In the genomic region with DNA sequence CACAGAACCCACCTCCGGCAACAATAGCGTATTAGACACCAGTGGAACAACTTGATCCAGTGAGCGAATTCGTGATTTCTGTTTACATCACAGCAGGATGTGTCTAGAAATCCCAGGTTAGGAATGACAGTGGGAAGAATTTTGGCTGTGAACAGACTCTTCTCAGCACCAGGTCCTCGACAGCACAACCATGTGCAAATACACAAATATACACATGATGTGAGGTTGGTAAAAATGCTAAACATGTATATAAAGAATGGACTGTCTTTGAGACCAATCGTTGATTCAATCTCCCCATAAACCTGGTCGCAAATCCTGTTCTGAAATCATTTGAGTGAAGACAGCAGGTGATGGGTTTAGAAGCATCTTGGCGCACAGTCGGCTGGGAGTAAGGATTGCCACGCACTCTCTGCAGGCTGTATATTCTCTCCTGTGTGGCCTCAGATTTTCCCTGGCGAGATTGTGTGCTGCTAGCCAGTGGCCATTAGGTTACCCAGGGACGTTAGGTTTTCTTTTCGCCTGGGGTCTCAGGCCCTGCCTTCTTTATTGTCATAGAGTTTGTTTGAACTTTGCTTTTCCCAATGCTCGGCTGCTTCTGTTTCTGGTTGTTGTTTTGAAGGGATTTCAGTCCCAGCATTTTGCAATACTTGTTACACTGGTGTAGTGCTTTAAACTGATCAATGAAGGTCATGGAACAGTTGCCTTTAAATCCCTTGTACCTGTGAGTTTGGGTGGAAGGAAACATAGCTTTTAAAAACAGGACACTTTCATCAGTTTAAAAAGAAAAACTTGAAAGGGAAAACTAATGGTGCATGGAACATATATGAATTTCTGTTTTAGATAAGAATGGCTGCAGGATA, we compare ENCODE assay signal across 23 cellular contexts.
"Had no signal": no experiment of that assay in that cellular context is flagged by ENCODE, and none has a peak within 500 bp of the region (broad histone marks: within the 10 kb centered on the region; RNA-seq: fewer than 3 reads in every experiment).

No MANE protein-coding gene starts in this region.

- H3K4me1 ChIP-seq: lower lobe of right lung, parathyroid adenoma, thyroid gland, uterus had no signal

- H3K36me3 ChIP-seq: lower lobe of right lung, right atrium auricular region, suprapubic skin, thyroid gland, uterus had no signal

- DNase-seq: cortex of kidney; effector CD8-positive, alpha-beta T cell; foreskin melanocyte; head of caudate nucleus; kidney glomerular epithelial cell; lower lobe of right lung; mesenchymal stem cell; midbrain; occipital lobe; stimulated activated CD4-positive, alpha-beta T cell treated with anti-CD3 and anti-CD28 coated beads, Interleukin-4, amount 100 ng/mL, for 1 hour; stimulated activated CD8-positive, alpha-beta memory T cell treated with anti-CD3 and anti-CD28 coated beads, Interleukin-4, amount 100 ng/mL, for 48 hours; stimulated activated naive CD8-positive, alpha-beta T cell treated with anti-CD3 and anti-CD28 coated beads, Interleukin-15, Interleukin-2, amounts not matched to agents 100 U/mL and 50 U/mL, for 24 hours; thyroid gland; uterus had no signal

- ATAC-seq: lower lobe of right lung; natural killer cell treated with Interleukin-12 subunit alpha and Interleukin-12 subunit beta and Interleukin-15 and Interleukin-18, amount 100 ng/mL, for 72 hours; stimulated activated effector memory CD8-positive, alpha-beta T cell treated with anti-CD3 and anti-CD28 coated beads, Interleukin-12 subunit alpha, Interleukin-12 subunit beta, amount 100 ng/mL, for 72 hours; stimulated activated naive CD8-positive, alpha-beta T cell treated with anti-CD3 and anti-CD28 coated beads, Interleukin-15, Interleukin-2, amounts not matched to agents 100 U/mL and 50 U/mL, for 24 hours had no signal

- H3K9ac ChIP-seq: parathyroid adenoma had no signal

- H3K27me3 ChIP-seq: dorsolateral prefrontal cortex, hepatocyte, right atrium auricular region, suprapubic skin, thyroid gland, uterus had no signal

- H2AFZ ChIP-seq: hepatocyte, parathyroid adenoma had no signal

- H3K4me3 Mint-ChIP-seq: natural killer cell treated with Interleukin-12 subunit alpha and Interleukin-12 subunit beta and Interleukin-15 and Interleukin-18, amount 100 ng/mL, for 72 hours; stimulated activated effector memory CD8-positive, alpha-beta T cell treated with anti-CD3 and anti-CD28 coated beads, Interleukin-12 subunit alpha, Interleukin-12 subunit beta, amount 100 ng/mL, for 72 hours; type B pancreatic cell had no signal

- H3K27ac Mint-ChIP-seq: natural killer cell treated with Interleukin-12 subunit alpha and Interleukin-12 subunit beta and Interleukin-15 and Interleukin-18, amount 100 ng/mL, for 72 hours; stimulated activated effector memory CD8-positive, alpha-beta T cell treated with anti-CD3 and anti-CD28 coated beads, Interleukin-12 subunit alpha, Interleukin-12 subunit beta, amount 100 ng/mL, for 72 hours; type B pancreatic cell had no signal

- H3K27ac ChIP-seq: dorsolateral prefrontal cortex, hepatocyte, lower lobe of right lung, parathyroid adenoma, right atrium auricular region, suprapubic skin, thyroid gland, uterus had no signal

- H3K36me3 Mint-ChIP-seq: natural killer cell treated with Interleukin-12 subunit alpha and Interleukin-12 subunit beta and Interleukin-15 and Interleukin-18, amount 100 ng/mL, for 72 hours; stimulated activated effector memory CD8-positive, alpha-beta T cell treated with anti-CD3 and anti-CD28 coated beads, Interleukin-12 subunit alpha, Interleukin-12 subunit beta, amount 100 ng/mL, for 72 hours; type B pancreatic cell had no signal

- H3K4me2 ChIP-seq: hepatocyte, smooth muscle cell had no signal

- H3K4me1 Mint-ChIP-seq: stimulated activated effector memory CD8-positive, alpha-beta T cell treated with anti-CD3 and anti-CD28 coated beads, Interleukin-12 subunit alpha, Interleukin-12 subunit beta, amount 100 ng/mL, for 72 hours had no signal

- H3K4me3 ChIP-seq: dorsolateral prefrontal cortex, hepatocyte, lower lobe of right lung, right atrium auricular region, smooth muscle cell, suprapubic skin, thyroid gland, uterus had no signal

- H3K9me3 ChIP-seq: lower lobe of right lung, right atrium auricular region, suprapubic skin, thyroid gland, uterus had no signal

- H3K79me2 ChIP-seq: hepatocyte, parathyroid adenoma had no signal

- H3K9me3 Mint-ChIP-seq: natural killer cell treated with Interleukin-12 subunit alpha and Interleukin-12 subunit beta and Interleukin-15 and Interleukin-18, amount 100 ng/mL, for 72 hours; stimulated activated effector memory CD8-positive, alpha-beta T cell treated with anti-CD3 and anti-CD28 coated beads, Interleukin-12 subunit alpha, Interleukin-12 subunit beta, amount 100 ng/mL, for 72 hours; type B pancreatic cell had no signal
